Comparison of ENCODE assay signal across 22 cellular contexts in genomic region chr1:54352755-54353154, GRCh38. TPM values are rescaled to one million over a fixed set of nuclear protein-coding genes. Genes with fewer than 3 reads are reported as not detected.
DNase-seq lines count a peak whose midpoint lies in the region; ATAC-seq and TF ChIP-seq lines count a peak whose summit lies in the region.
"Had no signal": no experiment of that assay in that cellular context is flagged by ENCODE, and none has a peak within 500 bp of the region (broad histone marks: within the 10 kb centered on the region; RNA-seq: fewer than 3 reads in every experiment).

No MANE protein-coding gene starts in this region.

- no peak for TF ChIP-seq POLR2A in esophagus muscularis mucosa (IDR thresholded peaks at IDR 0.05; ENCODE audit: low read depth)

- H3K36me3 Mint-ChIP-seq in activated naive CD8-positive, alpha-beta T cell treated with anti-CD3 and anti-CD28 coated beads, Interleukin-2, amount 10 ng/mL, durations not matched to agents 7 days and 5 days: peaks cover 8% of the 10 kb centered on the region

- DNase-seq in cardiac muscle cell (ENCODE audit: low read depth in 1 of 2, low spot score in 1 of 2): no peak
- DNase-seq in right cardiac atrium: no peak
- no peak for DNase-seq in activated naive CD8-positive, alpha-beta T cell treated with anti-CD3 and anti-CD28 coated beads, Interleukin-2, amount 10 ng/mL, durations not matched to agents 7 days and 5 days
- no peak for DNase-seq in HuH-7.5 (ENCODE audit: low spot score)
- no peak for DNase-seq in NCI-H510A treated with DMSO at 0.1 percent for 48 hours (lab: John Stamatoyannopoulos, UW)
- DNase-seq in esophagus muscularis mucosa (ENCODE audit: extremely low spot score): no peak
- DNase-seq: ACHN; activated naive CD4-positive, alpha-beta T cell treated with anti-CD3 and anti-CD28 coated beads, Interleukin-2, amount 50 U/mL, for 16 hours; activated T-cell treated with anti-CD3 and anti-CD28 coated beads, Interleukin-2, amount 50 U/mL, for 48 hours; KG1; left colon; mesendoderm; NCI-H146; NCI-H2171 treated with DMSO at 0.1 percent for 48 hours; NCI-H526 treated with DMSO at 0.1 percent for 48 hours; nephron progenitor cell; sigmoid colon; substantia nigra; T-helper 9 cell had no signal

- WGBS in right cardiac atrium: 84% methylated on average over 17 of the region's 17 CpGs
- 71 to 81% methylated on average over 14 to 17 of the region's 17 CpGs for WGBS in mesodermal cell (ENCODE audit: insufficient coverage in 2 of 2), 2 experiments
- 91% methylated on average over 16 of the region's 17 CpGs for WGBS in esophagus muscularis mucosa

- no peaks in the 10 kb centered on the region for H3K9me3 ChIP-seq in cardiac muscle cell (ENCODE audit: low read depth)
- no peaks in the 10 kb centered on the region for H3K9me3 ChIP-seq in right cardiac atrium (ENCODE audit: control insufficient read depth, low read length)
- no peaks in the 10 kb centered on the region for H3K9me3 ChIP-seq in mesodermal cell (ENCODE audit: control insufficient read depth, low read length)
- no peaks in the 10 kb centered on the region for H3K9me3 ChIP-seq in esophagus muscularis mucosa
- H3K9me3 ChIP-seq: sigmoid colon had no signal

- H3K27ac Mint-ChIP-seq in activated naive CD8-positive, alpha-beta T cell treated with anti-CD3 and anti-CD28 coated beads, Interleukin-2, amount 10 ng/mL, durations not matched to agents 7 days and 5 days: peak overlapping the region; percentile 22

- no peaks in the 10 kb centered on the region for H3K27me3 Mint-ChIP-seq in activated naive CD8-positive, alpha-beta T cell treated with anti-CD3 and anti-CD28 coated beads, Interleukin-2, amount 10 ng/mL, durations not matched to agents 7 days and 5 days

- H3K27me3 ChIP-seq in cardiac muscle cell (no peaks in the 10 kb centered on the region), right cardiac atrium (ENCODE audit: control insufficient read depth, insufficient read depth) (no peaks in the 10 kb centered on the region), esophagus muscularis mucosa (no peaks in the 10 kb centered on the region)
- H3K27me3 ChIP-seq: sigmoid colon had no signal

- POLR2A ChIA-PET in activated naive CD8-positive, alpha-beta T cell treated with anti-CD3 and anti-CD28 coated beads, Interleukin-2, amount 10 ng/mL, durations not matched to agents 7 days and 5 days (lab: Charles Lee): no interaction called here

- intact Hi-C loops in right cardiac atrium (cut with DNase I) (no loop called here), esophagus muscularis mucosa (cut with DNase I) (no loop called here)

- TF ChIP-seq EP300 in esophagus muscularis mucosa (IDR thresholded peaks at IDR 0.05): no peak

- TF ChIP-seq CTCF in cardiac muscle cell (IDR thresholded peaks at IDR 0.05; ENCODE audit: low read depth, low read length) (no peak), esophagus muscularis mucosa (IDR thresholded peaks at IDR 0.05) (no peak)

- no peak overlapping the region for H3K4me3 ChIP-seq in cardiac muscle cell
- no peak overlapping the region for H3K4me3 ChIP-seq in right cardiac atrium (ENCODE audit: low read length)
- no peak overlapping the region for H3K4me3 ChIP-seq in mesodermal cell (ENCODE audit: extremely low read depth, insufficient read depth, low read length, poor library complexity, severe bottlenecking)
- no peak overlapping the region for H3K4me3 ChIP-seq in esophagus muscularis mucosa
- H3K4me3 ChIP-seq: sigmoid colon had no signal

- ATAC-seq in right cardiac atrium (no peak), GM18858 (IDR thresholded peaks at IDR 0.05; ENCODE audit: unreplicated experiment) (no peak)
- no peak for ATAC-seq in activated naive CD8-positive, alpha-beta T cell treated with anti-CD3 and anti-CD28 coated beads, Interleukin-2, amount 10 ng/mL, durations not matched to agents 7 days and 5 days (ENCODE audit: low read depth)
- ATAC-seq: left colon had no signal

- H3K9me3 Mint-ChIP-seq in activated naive CD8-positive, alpha-beta T cell treated with anti-CD3 and anti-CD28 coated beads, Interleukin-2, amount 10 ng/mL, durations not matched to agents 7 days and 5 days: no peaks in the 10 kb centered on the region
- H3K9me3 Mint-ChIP-seq: nephron progenitor cell had no signal

- peak overlapping the region; percentile 2 for H3K4me3 Mint-ChIP-seq in activated naive CD8-positive, alpha-beta T cell treated with anti-CD3 and anti-CD28 coated beads, Interleukin-2, amount 10 ng/mL, durations not matched to agents 7 days and 5 days
- H3K4me3 Mint-ChIP-seq: nephron progenitor cell had no signal

- H3K27ac ChIP-seq in cardiac muscle cell (peak overlapping the region; percentile 21), right cardiac atrium (ENCODE audit: low read length) (no peak overlapping the region), mesodermal cell (ENCODE audit: low read depth, low read length, severe bottlenecking) (peak overlapping the region; percentile 81), esophagus muscularis mucosa (replicated peaks in 1 of 4) (no peak overlapping the region)
- H3K27ac ChIP-seq: C4-2B had no signal

- H3K4me1 ChIP-seq in cardiac muscle cell (ENCODE audit: low read depth) (peaks cover 53% of the 10 kb centered on the region), right cardiac atrium (ENCODE audit: control insufficient read depth, insufficient read depth, low read length) (peaks cover 25% of the 10 kb centered on the region), mesodermal cell (ENCODE audit: control insufficient read depth, insufficient read depth, low read length, poor library complexity, severe bottlenecking) (peaks cover 71% of the 10 kb centered on the region), esophagus muscularis mucosa (peaks cover 36 to 84% (median 72%) of the 10 kb centered on the region in 4 donors)

- H3K36me3 ChIP-seq in cardiac muscle cell: no peaks in the 10 kb centered on the region
- H3K36me3 ChIP-seq in mesodermal cell (ENCODE audit: control insufficient read depth, insufficient read depth, low read length): peaks cover 30% of the 10 kb centered on the region
- no peaks in the 10 kb centered on the region for H3K36me3 ChIP-seq in esophagus muscularis mucosa
- H3K36me3 ChIP-seq: sigmoid colon had no signal

- peaks cover 62% of the 10 kb centered on the region for H3K4me1 Mint-ChIP-seq in activated naive CD8-positive, alpha-beta T cell treated with anti-CD3 and anti-CD28 coated beads, Interleukin-2, amount 10 ng/mL, durations not matched to agents 7 days and 5 days

RNA-seq across cellular contexts. Expression of gene SSBP3, which starts 53.4 kb away (rescaled TPM):
- total RNA-seq in cardiac muscle cell: 81.0 and 90.6 TPM in 2 replicates
- 40.2 and 56.0 TPM in 2 replicates for polyA plus RNA-seq in cardiac muscle cell
- total RNA-seq in right cardiac atrium: 10 to 100 TPM; 25.4 to 55.8 (median 35.8) TPM
- 32.5 TPM for polyA plus RNA-seq in right cardiac atrium
- total RNA-seq in activated naive CD8-positive, alpha-beta T cell treated with anti-CD3 and anti-CD28 coated beads, Interleukin-2, amount 10 ng/mL, durations not matched to agents 7 days and 5 days: 100 to 1,000 TPM; 109 to 126 TPM
- 141 TPM for polyA plus RNA-seq in mesodermal cell (2013, experiment 1 of 2)
- polyA plus RNA-seq in mesodermal cell (2013, experiment 2 of 2): 120 TPM
- 10 to 100 TPM; 32.8 to 63.4 (median 47.4) TPM for total RNA-seq in esophagus muscularis mucosa

Comparison
In these comparisons a context has a peak if more than half of its experiments do, and no peak if none do; other contexts are left out.
1. H3K27ac ChIP-seq: peak in cardiac muscle cell (single experiment) and mesodermal cell (single experiment); none in right cardiac atrium (single experiment) and esophagus muscularis mucosa (0 of 4).